Comparison of ENCODE assay signal across 23 cellular contexts in genomic region chr7:116128139-116128538, GRCh38.
A peak's percentile ranks its signal among the peaks of the same experiment; 100 is the strongest.
DNase-seq lines count a peak whose midpoint lies in the region; ATAC-seq, FAIRE-seq and TF ChIP-seq lines count a peak whose summit lies in the region.
"Had no signal": no experiment of that assay in that cellular context is flagged by ENCODE, and none has a peak within 500 bp of the region (broad histone marks: within the 10 kb centered on the region; RNA-seq: fewer than 3 reads in every experiment).

No MANE protein-coding gene starts in this region.

- FAIRE-seq in HepG2 (lab: Jason Lieb, UNC) (no peak), K562 (lab: Jason Lieb, UNC) (no peak)
- FAIRE-seq: GM12878, GM12892, GM18507 had no signal

- no peak for DNase-seq in HepG2 (ENCODE audit: low spot score)
- DNase-seq in right lobe of liver: no peak
- no peak for DNase-seq in K562 (ENCODE audit: extremely low read depth in 1 of 4, low spot score in 3 of 4)
- DNase-seq in SJCRH30: no peak
- no peak for DNase-seq in middle frontal gyrus (ENCODE audit: extremely low spot score, low spot score)
- DNase-seq: ACHN; BE2C; C1 segment of cervical spinal cord; CD4-positive, alpha-beta memory T cell; CD4-positive, CD25-positive, alpha-beta regulatory T cell; CD8-positive, alpha-beta memory T cell; COR-L47; DMS 273 treated with DMSO at 0.1 percent for 48 hours; DMS153; DMS79; DND-41; EL; GDM1 had no signal

- WGBS in HepG2 (ENCODE audit: low lambda C conversion rate): 13% methylated on average over 2 of the region's 2 CpGs
- 85% methylated on average over 2 of the region's 2 CpGs for WGBS in right lobe of liver (ENCODE audit: insufficient coverage, low coverage, low lambda C conversion rate, missing lambda C conversion rate)
- whole genome bisulfite sequencing in K562 (ENCODE audit: insufficient coverage, low coverage, missing lambda C conversion rate): 1% methylated on average over 2 of the region's 2 CpGs

- no peak overlapping the region for H2AFZ ChIP-seq in HepG2 (ENCODE audit: low read length)
- no peak overlapping the region for H2AFZ ChIP-seq in K562 (ENCODE audit: low read depth, low read length)

- no peaks in the 10 kb centered on the region for H3K9me1 ChIP-seq in K562 (ENCODE audit: control insufficient read depth, insufficient read depth, low read length)

- H3K9ac ChIP-seq in HepG2 (ENCODE audit: insufficient read depth, low read depth, low read length) (no peak overlapping the region), K562 (ENCODE audit: insufficient read depth in 1 of 2, low read depth in 2 of 2, low read length in 2 of 2) (no peak overlapping the region)
- H3K9ac ChIP-seq: BLaER1 had no signal

- H3K27ac ChIP-seq in HepG2 (ENCODE audit: extremely low read length, insufficient read depth, low read length): no peak overlapping the region
- no peak overlapping the region for H3K27ac ChIP-seq in right lobe of liver
- no peak overlapping the region for H3K27ac ChIP-seq in K562 (ENCODE audit: extremely low read depth, low read depth, low read length)
- H3K27ac ChIP-seq in SJCRH30: no peak overlapping the region
- H3K27ac ChIP-seq: 22Rv1, BLaER1 had no signal

- CTCF ChIA-PET in HepG2 (lab: Yijun Ruan, JAX; ENCODE audit: low intra/inter-chr PET ratio, low total read pairs) (no interaction called here), K562 (lab: Yijun Ruan, JAX; ENCODE audit: low intra/inter-chr PET ratio) (no interaction called here)

- H3K4me1 ChIP-seq in HepG2 (ENCODE audit: insufficient read depth, low read length) (no peaks in the 10 kb centered on the region), right lobe of liver (no peaks in the 10 kb centered on the region), K562 (replicated peaks in 1 of 2; ENCODE audit: control insufficient read depth in 2 of 2, insufficient read depth in 2 of 2, low read length in 2 of 2) (no peaks in the 10 kb centered on the region), SJCRH30 (no peaks in the 10 kb centered on the region)
- H3K4me1 ChIP-seq: BE2C, BLaER1 had no signal

- H4K20me1 ChIP-seq in HepG2 (ENCODE audit: insufficient read depth, low read length): no peaks in the 10 kb centered on the region
- no peaks in the 10 kb centered on the region for H4K20me1 ChIP-seq in K562 (replicated peaks; ENCODE audit: control insufficient read depth, insufficient read depth, low read length)
- H4K20me1 ChIP-seq: BLaER1 had no signal

- H3K79me2 ChIP-seq in HepG2 (ENCODE audit: insufficient read depth, low read length) (no peaks in the 10 kb centered on the region), K562 (ENCODE audit: control insufficient read depth, insufficient read depth, low read length) (no peaks in the 10 kb centered on the region)

- H3K36me3 ChIP-seq in HepG2 (replicated peaks in 1 of 2; ENCODE audit: control insufficient read depth in 1 of 2, insufficient read depth in 2 of 2, low read length in 2 of 2) (no peaks in the 10 kb centered on the region), right lobe of liver (no peaks in the 10 kb centered on the region), K562 (ENCODE audit: control insufficient read depth, insufficient read depth, low read length) (no peaks in the 10 kb centered on the region), SJCRH30 (peaks cover 2% of the 10 kb centered on the region; the same call in 1 of the 2 replicates)
- H3K36me3 ChIP-seq: BE2C, BLaER1 had no signal

- TF ChIP-seq EP300 in HepG2 (IDR thresholded peaks at IDR 0.05; ENCODE audit: low read depth in 2 of 2, low read length in 2 of 2) (no peak), HepG2 (CRISPR knock-in tag; IDR thresholded peaks at IDR 0.05; ENCODE audit: borderline replicate concordance) (no peak), K562 (IDR thresholded peaks at IDR 0.05; ENCODE audit: low read length) (no peak)

- no peak for TF ChIP-seq CTCF in HepG2 (CRISPR knock-in tag; IDR thresholded peaks at IDR 0.05)
- TF ChIP-seq CTCF in right lobe of liver (IDR thresholded peaks at IDR 0.05): no peak
- no peak for TF ChIP-seq CTCF in K562 (IDR thresholded peaks at IDR 0.05 in 2 of 3, conservative IDR thresholded peaks at IDR 0.05 in 1 of 3; ENCODE audit: insufficient read depth in 2 of 3, low read depth in 1 of 3, low read length in 3 of 3)

- H3K9me3 ChIP-seq in HepG2 (ENCODE audit: low read length) (peaks cover 10% of the 10 kb centered on the region), right lobe of liver (no peaks in the 10 kb centered on the region), K562 (replicated peaks; ENCODE audit: control insufficient read depth, insufficient read depth, low read depth, low read length) (no peaks in the 10 kb centered on the region), SJCRH30 (replicated peaks) (0 out of 2 replicates have a peak, but pooled peaks cover 9% of the 10 kb centered on the region)
- H3K9me3 ChIP-seq: BE2C had no signal

- POLR2A ChIA-PET in HepG2 (lab: Yijun Ruan, JAX): no interaction called here
- POLR2A ChIA-PET in K562 (lab: Yijun Ruan, JAX): no interaction called here

- no peak for TF ChIP-seq POLR2A in HepG2 (IDR thresholded peaks at IDR 0.05; ENCODE audit: insufficient read depth in 1 of 2, low read depth in 2 of 2, low read length in 2 of 2)
- TF ChIP-seq POLR2A in right lobe of liver (IDR thresholded peaks at IDR 0.05): no peak
- TF ChIP-seq POLR2A in K562 (conservative IDR thresholded peaks at IDR 0.05): no peak

- H3K27me3 ChIP-seq in HepG2 (ENCODE audit: control insufficient read depth in 1 of 2, insufficient read depth in 2 of 2, low read length in 2 of 2) (no peaks in the 10 kb centered on the region), right lobe of liver (no peaks in the 10 kb centered on the region), K562 (ENCODE audit: control insufficient read depth in 2 of 2, insufficient read depth in 2 of 2, low read length in 2 of 2) (no peaks in the 10 kb centered on the region), SJCRH30 (no peaks in the 10 kb centered on the region)
- H3K27me3 ChIP-seq: BE2C, BLaER1 had no signal

- H3K4me2 ChIP-seq in HepG2 (ENCODE audit: low read depth, low read length) (no peak overlapping the region), K562 (ENCODE audit: insufficient read depth, low read length) (no peak overlapping the region)
- H3K4me2 ChIP-seq: BLaER1 had no signal

- intact Hi-C loops in HepG2 (cut with micrococcal nuclease; ENCODE audit: unreplicated experiment): loop anchor here (10.0 kb wide), 1 partner anchor 213 kb away; no protein-coding TSS in a partner anchor
- intact Hi-C loops in right lobe of liver (cut with DNase I): no loop called here
- intact Hi-C loops in K562 (cut with micrococcal nuclease): loop anchor here (10.0 kb wide), 1 partner anchor 243 kb away; no protein-coding TSS in a partner anchor

- BruUV-seq in HepG2 (replicated peaks; lab: Mats Ljungman, UMichigan): no TSS peak
- BruUV-seq in K562 (replicated peaks; lab: Mats Ljungman, UMichigan): no TSS peak

- ATAC-seq in HepG2 (no peak), right lobe of liver (no peak), K562 (no peak)
- ATAC-seq: GM12878 had no signal

- TF ChIP-seq RAD21 in HepG2 (CRISPR knock-in tag; IDR thresholded peaks at IDR 0.05) (no peak), K562 (CRISPR knock-in tag; conservative IDR thresholded peaks at IDR 0.05 in 1 of 2, IDR thresholded peaks at IDR 0.05 in 1 of 2) (no peak)

- no peak overlapping the region for H3K4me3 ChIP-seq in HepG2 (replicated peaks in 1 of 3; ENCODE audit: insufficient read depth in 1 of 3, low read depth in 2 of 3, low read length in 3 of 3)
- H3K4me3 ChIP-seq in right lobe of liver: no peak overlapping the region
- H3K4me3 ChIP-seq in K562: no peak overlapping the region
- H3K4me3 ChIP-seq in SJCRH30: no peak overlapping the region
- H3K4me3 ChIP-seq: BLaER1, GM12878 had no signal

- in situ Hi-C loops in HepG2 (cut with HindIII; ENCODE audit: extremely low pct_ligation_motif_present, low pct_unique_long_range_greater_than_20kb) (no loop called here), K562 (cut with MboI) (no loop called here)

TF ChIP-seq in K562, 482 proteins besides CTCF, POLR2A, EP300 and RAD21:
- TF ChIP-seq ZFP1 (CRISPR knock-in tag; IDR thresholded peaks at IDR 0.05): peak; percentile 86
- no peak for TF ChIP-seq SNAPC5 (CRISPR knock-in tag; IDR thresholded peaks at IDR 0.05)

Comparison
In these comparisons a context has a peak if more than half of its experiments do, and no peak if none do; other contexts are left out.
1. intact Hi-C loops: an anchor here in HepG2 (10.0 kb wide) and K562 (10.0 kb wide); none called in right lobe of liver.
2. Of the 241 proteins assayed by ChIP-seq in both HepG2 and K562: peak only in HepG2: none; only in K562: none; in both: ZFP1; in neither: 240.